ENCODE assay signal across 24 cellular contexts in the genomic region with DNA sequence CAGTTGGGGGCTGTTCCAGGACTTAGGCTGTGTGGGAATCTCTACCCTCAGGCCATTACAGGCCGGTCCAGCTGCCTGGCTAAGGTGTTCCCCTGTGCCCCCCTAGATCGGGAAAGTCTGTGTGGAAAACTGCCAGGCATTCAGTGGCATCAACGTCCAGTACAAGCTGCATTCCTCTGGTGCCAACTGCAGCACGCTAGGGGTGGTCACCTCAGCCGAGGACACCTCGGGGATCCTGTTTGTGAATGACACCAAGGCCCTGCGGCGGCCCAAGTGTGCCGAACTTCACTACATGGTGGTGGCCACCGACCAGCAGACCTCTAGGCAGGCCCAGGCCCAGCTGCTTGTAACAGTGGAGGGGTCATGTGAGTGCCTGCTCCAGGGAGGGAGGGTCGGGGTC. TPM values are rescaled to one million over a fixed set of nuclear protein-coding genes. Genes with fewer than 3 reads are reported as not detected.
"Had no signal": no experiment of that assay in that cellular context is flagged by ENCODE, and none has a peak within 500 bp of the region (broad histone marks: within the 10 kb centered on the region; RNA-seq: fewer than 3 reads in every experiment).

No MANE protein-coding gene starts in this region.

- H3K36me3 ChIP-seq: adrenal gland, ascending aorta, brain microvascular endothelial cell, esophagus squamous epithelium, gastroesophageal sphincter, heart left ventricle, prostate gland, right atrium auricular region, thyroid gland, uterus, WERI-Rb-1 had no signal

- H3K9me3 Mint-ChIP-seq: activated T-helper 17 cell treated with anti-CD3 and anti-CD28 coated beads, Interleukin-2, amount 50 U/mL, for 72 hours; natural killer cell; stimulated activated naive CD8-positive, alpha-beta T cell treated with anti-CD3 and anti-CD28 coated beads, Interleukin-15, Interleukin-2, amounts not matched to agents 100 ng/mL and 50 ng/mL, for 24 hours had no signal

- ATAC-seq: activated T-helper 17 cell treated with anti-CD3 and anti-CD28 coated beads, Interleukin-2, amount 50 U/mL, for 72 hours; gastroesophageal sphincter; left colon; natural killer cell had no signal

- H3K27ac Mint-ChIP-seq: activated naive CD8-positive, alpha-beta T cell; activated T-helper 17 cell treated with anti-CD3 and anti-CD28 coated beads, Interleukin-2, amount 50 U/mL, for 72 hours; natural killer cell; stimulated activated naive CD8-positive, alpha-beta T cell treated with anti-CD3 and anti-CD28 coated beads, Interleukin-15, Interleukin-2, amounts not matched to agents 100 ng/mL and 50 ng/mL, for 24 hours had no signal

- DNase-seq: activated CD4-positive, CD25-positive, alpha-beta regulatory T cell treated with anti-CD3 and anti-CD28 coated beads, Interleukin-2, amount 50 U/mL, for 72 hours; activated T-cell treated with anti-CD3 and anti-CD28 coated beads, Interleukin-2, amount 50 U/mL, for 1 hour; adrenal gland; caudate nucleus; esophagus squamous epithelium; left colon; natural killer cell; stimulated activated CD4-positive, alpha-beta T cell treated with anti-CD3 and anti-CD28 coated beads, Interleukin-12 subunit alpha, Interleukin-12 subunit beta, amount 100 ng/mL, for 4 hours; stimulated activated CD4-positive, alpha-beta T cell treated with anti-CD3 and anti-CD28 coated beads, Interleukin-4, amount 100 ng/mL, for 4 hours; substantia nigra; T-helper 1 cell; thyroid gland; uterus; WERI-Rb-1 had no signal

- H3K27ac ChIP-seq: adrenal gland, ascending aorta, brain microvascular endothelial cell, gastroesophageal sphincter, heart left ventricle, prostate gland, right atrium auricular region, thyroid gland, uterus, WERI-Rb-1 had no signal

- H3K4me3 ChIP-seq: adrenal gland, ascending aorta, esophagus squamous epithelium, gastroesophageal sphincter, heart left ventricle, lung, prostate gland, right atrium auricular region, thyroid gland, uterus had no signal

- H3K4me1 ChIP-seq: adrenal gland, ascending aorta, prostate gland, right atrium auricular region, thyroid gland, uterus had no signal

- H3K4me3 Mint-ChIP-seq: activated naive CD8-positive, alpha-beta T cell; activated T-helper 17 cell treated with anti-CD3 and anti-CD28 coated beads, Interleukin-2, amount 50 U/mL, for 72 hours; natural killer cell; stimulated activated naive CD8-positive, alpha-beta T cell treated with anti-CD3 and anti-CD28 coated beads, Interleukin-15, Interleukin-2, amounts not matched to agents 100 ng/mL and 50 ng/mL, for 24 hours had no signal

- H3K27me3 ChIP-seq: adrenal gland, ascending aorta, brain microvascular endothelial cell, esophagus squamous epithelium, gastroesophageal sphincter, heart left ventricle, right atrium auricular region, thyroid gland, uterus had no signal

- H3K9me3 ChIP-seq: adrenal gland, ascending aorta, esophagus squamous epithelium, gastroesophageal sphincter, heart left ventricle, prostate gland, right atrium auricular region, thyroid gland, uterus had no signal

- H3K36me3 Mint-ChIP-seq: activated naive CD8-positive, alpha-beta T cell; natural killer cell had no signal

- H3K4me1 Mint-ChIP-seq: activated T-helper 17 cell treated with anti-CD3 and anti-CD28 coated beads, Interleukin-2, amount 50 U/mL, for 72 hours had no signal

- H3K27me3 Mint-ChIP-seq: activated naive CD8-positive, alpha-beta T cell; activated T-helper 17 cell treated with anti-CD3 and anti-CD28 coated beads, Interleukin-2, amount 50 U/mL, for 72 hours; stimulated activated naive CD8-positive, alpha-beta T cell treated with anti-CD3 and anti-CD28 coated beads, Interleukin-15, Interleukin-2, amounts not matched to agents 100 ng/mL and 50 ng/mL, for 24 hours had no signal

RNA-seq across cellular contexts. Expression of a gene that starts 34.2 kb away (rescaled TPM):
- total RNA-seq: ascending aorta had no signal
